ENCODE assay signal across 8 cellular contexts in the genomic region with DNA sequence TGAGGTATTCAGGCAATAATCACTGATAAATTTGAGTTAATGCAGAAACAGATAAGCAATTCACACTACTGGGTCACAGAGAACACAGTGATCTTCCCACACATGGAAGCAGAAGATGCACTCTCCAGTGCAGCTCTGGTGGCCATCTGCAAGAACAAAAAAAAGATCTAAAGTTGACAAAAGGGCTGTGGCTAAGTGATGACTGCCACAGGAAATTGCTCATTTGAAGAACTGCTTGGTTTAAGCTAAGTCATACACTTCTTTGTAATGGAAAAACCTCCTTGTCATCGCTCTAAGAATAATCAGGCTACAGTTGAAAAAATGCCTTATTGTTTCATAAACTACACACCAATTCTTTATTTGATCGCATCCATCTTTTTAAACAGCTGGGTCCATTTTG.
DNase-seq lines count a peak whose midpoint lies in the region; ATAC-seq and TF ChIP-seq lines count a peak whose summit lies in the region.

No MANE protein-coding gene starts in this region.

- H4K20me1 ChIP-seq in BLaER1: no peaks in the 10 kb centered on the region

- H3K27ac ChIP-seq in BLaER1 (peak overlapping the region; percentile 76), substantia nigra (ENCODE audit: low read depth, low read length, poor library complexity, severe bottlenecking) (peak overlapping the region; percentile 64)

- peak overlapping the region; percentile 73 for H3K4me2 ChIP-seq in BLaER1

- H3K36me3 ChIP-seq in BLaER1: no peaks in the 10 kb centered on the region

- DNase-seq in activated CD4-positive, alpha-beta T cell treated with anti-CD3 and anti-CD28 coated beads for 48 hours: peak; percentile 52
- DNase-seq in glomerular endothelial cell (ENCODE audit: extremely low read depth, low read depth, low spot score) (peak; percentile 61), substantia nigra (lab: John Stamatoyannopoulos, UW) (no peak), NCI-H2029 treated with DMSO at 0.1 percent for 48 hours (lab: John Stamatoyannopoulos, UW) (no peak), NCI-H2081 (lab: John Stamatoyannopoulos, UW) (no peak)

- H3K9ac ChIP-seq in BLaER1: peak overlapping the region; percentile 52; the same call in 1 of the 2 replicates

- no peaks in the 10 kb centered on the region for H3K27me3 ChIP-seq in BLaER1

- H3K9me3 ChIP-seq in BLaER1: peaks cover 5% of the 10 kb centered on the region; the same call in 1 of the 2 replicates

- TF ChIP-seq POLR2A in GM19099 (IDR thresholded peaks at IDR 0.05; ENCODE audit: extremely low read depth, insufficient read length, low read depth): peak; percentile 32

- peak; percentile 48 for ATAC-seq in HG03575 (IDR thresholded peaks at IDR 0.05; ENCODE audit: extremely low read depth, insufficient number of reproducible peaks, low FRiP score, unreplicated experiment)

- peaks cover 35% of the 10 kb centered on the region for H3K4me1 ChIP-seq in BLaER1

- H3K4me3 ChIP-seq in BLaER1: no peak overlapping the region

Comparison
In these comparisons a context has a peak if more than half of its experiments do, and no peak if none do; other contexts are left out.
1. DNase-seq: peak in activated CD4-positive, alpha-beta T cell treated with anti-CD3 and anti-CD28 coated beads for 48 hours (single experiment) and glomerular endothelial cell (single experiment); none in substantia nigra (0 of 49), NCI-H2029 treated with DMSO at 0.1 percent for 48 hours (single experiment) and NCI-H2081 (0 of 2).